ENCODE assay signal across 1 cellular context in the genomic region with DNA sequence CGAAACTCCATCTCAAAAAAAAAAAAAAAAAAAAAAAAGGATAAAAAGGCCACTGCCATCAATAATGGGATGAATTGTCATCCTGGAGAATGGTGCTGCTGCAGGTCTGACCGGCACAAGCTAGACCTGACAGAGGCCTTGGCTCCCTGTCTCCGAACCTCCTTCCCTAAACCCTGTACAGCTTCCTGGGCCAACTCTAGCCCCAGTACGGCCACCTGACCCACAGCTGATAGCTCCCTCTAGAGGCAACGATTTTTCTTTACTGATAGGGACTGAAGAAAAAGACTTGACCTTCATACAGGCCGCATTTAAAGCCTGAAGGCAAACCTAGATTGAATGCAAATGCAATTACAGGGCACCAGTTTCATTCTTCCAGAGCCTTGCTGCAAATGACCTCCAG.
TF ChIP-seq lines count a peak whose summit lies in the region.

No MANE protein-coding gene starts in this region.

TF ChIP-seq in K562, 482 proteins besides CTCF, POLR2A, EP300 and RAD21 (continues in another document):
- TF ChIP-seq TEAD1 (CRISPR knock-in tag; IDR thresholded peaks at IDR 0.05): peak in 1 of 2 experiments; percentile 93; a peak in 2 of 4 replicates
- TF ChIP-seq CBFA2T3 (IDR thresholded peaks at IDR 0.05): no peak
- TF ChIP-seq, protein P1, sequence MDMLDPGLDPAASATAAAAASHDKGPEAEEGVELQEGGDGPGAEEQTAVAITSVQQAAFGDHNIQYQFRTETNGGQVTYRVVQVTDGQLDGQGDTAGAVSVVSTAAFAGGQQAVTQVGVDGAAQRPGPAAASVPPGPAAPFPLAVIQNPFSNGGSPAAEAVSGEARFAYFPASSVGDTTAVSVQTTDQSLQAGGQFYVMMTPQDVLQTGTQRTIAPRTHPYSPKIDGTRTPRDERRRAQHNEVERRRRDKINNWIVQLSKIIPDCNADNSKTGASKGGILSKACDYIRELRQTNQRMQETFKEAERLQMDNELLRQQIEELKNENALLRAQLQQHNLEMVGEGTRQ (CRISPR knock-in tag; IDR thresholded peaks at IDR 0.05): peak; percentile 64
- no peak for TF ChIP-seq HNRNPL (IDR thresholded peaks at IDR 0.05; ENCODE audit: low read depth, low read length)
- TF ChIP-seq, protein P2, sequence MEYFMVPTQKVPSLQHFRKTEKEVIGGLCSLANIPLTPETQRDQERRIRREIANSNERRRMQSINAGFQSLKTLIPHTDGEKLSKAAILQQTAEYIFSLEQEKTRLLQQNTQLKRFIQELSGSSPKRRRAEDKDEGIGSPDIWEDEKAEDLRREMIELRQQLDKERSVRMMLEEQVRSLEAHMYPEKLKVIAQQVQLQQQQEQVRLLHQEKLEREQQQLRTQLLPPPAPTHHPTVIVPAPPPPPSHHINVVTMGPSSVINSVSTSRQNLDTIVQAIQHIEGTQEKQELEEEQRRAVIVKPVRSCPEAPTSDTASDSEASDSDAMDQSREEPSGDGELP (CRISPR knock-in tag; IDR thresholded peaks at IDR 0.05; ENCODE audit: borderline replicate concordance): peak; percentile 69
- no peak for TF ChIP-seq ZNF699 (CRISPR knock-in tag; IDR thresholded peaks at IDR 0.05; ENCODE audit: insufficient replicate concordance)
- TF ChIP-seq YY1 (IDR thresholded peaks at IDR 0.05; ENCODE audit: borderline replicate concordance in 1 of 3, control insufficient read depth in 1 of 3, extremely low read depth in 1 of 3, insufficient read depth in 3 of 3, insufficient read length in 1 of 3, insufficient replicate concordance in 2 of 3, low read depth in 1 of 3, low read length in 2 of 3): no peak
- TF ChIP-seq, protein P3, sequence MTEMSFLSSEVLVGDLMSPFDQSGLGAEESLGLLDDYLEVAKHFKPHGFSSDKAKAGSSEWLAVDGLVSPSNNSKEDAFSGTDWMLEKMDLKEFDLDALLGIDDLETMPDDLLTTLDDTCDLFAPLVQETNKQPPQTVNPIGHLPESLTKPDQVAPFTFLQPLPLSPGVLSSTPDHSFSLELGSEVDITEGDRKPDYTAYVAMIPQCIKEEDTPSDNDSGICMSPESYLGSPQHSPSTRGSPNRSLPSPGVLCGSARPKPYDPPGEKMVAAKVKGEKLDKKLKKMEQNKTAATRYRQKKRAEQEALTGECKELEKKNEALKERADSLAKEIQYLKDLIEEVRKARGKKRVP (CRISPR knock-in tag; IDR thresholded peaks at IDR 0.05): no peak
- TF ChIP-seq ZFX (CRISPR knock-in tag; IDR thresholded peaks at IDR 0.05): peak; percentile 79
- TF ChIP-seq ZFP30 (CRISPR knock-in tag; IDR thresholded peaks at IDR 0.05; ENCODE audit: borderline replicate concordance): no peak
- TF ChIP-seq, protein P4, sequence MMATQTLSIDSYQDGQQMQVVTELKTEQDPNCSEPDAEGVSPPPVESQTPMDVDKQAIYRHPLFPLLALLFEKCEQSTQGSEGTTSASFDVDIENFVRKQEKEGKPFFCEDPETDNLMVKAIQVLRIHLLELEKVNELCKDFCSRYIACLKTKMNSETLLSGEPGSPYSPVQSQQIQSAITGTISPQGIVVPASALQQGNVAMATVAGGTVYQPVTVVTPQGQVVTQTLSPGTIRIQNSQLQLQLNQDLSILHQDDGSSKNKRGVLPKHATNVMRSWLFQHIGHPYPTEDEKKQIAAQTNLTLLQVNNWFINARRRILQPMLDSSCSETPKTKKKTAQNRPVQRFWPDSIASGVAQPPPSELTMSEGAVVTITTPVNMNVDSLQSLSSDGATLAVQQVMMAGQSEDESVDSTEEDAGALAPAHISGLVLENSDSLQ (IDR thresholded peaks at IDR 0.05): no peak
- TF ChIP-seq ZC3H11A (IDR thresholded peaks at IDR 0.05; ENCODE audit: low read depth, low read length): no peak
- TF ChIP-seq, protein P5, sequence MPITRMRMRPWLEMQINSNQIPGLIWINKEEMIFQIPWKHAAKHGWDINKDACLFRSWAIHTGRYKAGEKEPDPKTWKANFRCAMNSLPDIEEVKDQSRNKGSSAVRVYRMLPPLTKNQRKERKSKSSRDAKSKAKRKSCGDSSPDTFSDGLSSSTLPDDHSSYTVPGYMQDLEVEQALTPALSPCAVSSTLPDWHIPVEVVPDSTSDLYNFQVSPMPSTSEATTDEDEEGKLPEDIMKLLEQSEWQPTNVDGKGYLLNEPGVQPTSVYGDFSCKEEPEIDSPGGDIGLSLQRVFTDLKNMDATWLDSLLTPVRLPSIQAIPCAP (CRISPR knock-in tag; IDR thresholded peaks at IDR 0.05; ENCODE audit: borderline replicate concordance): no peak
- TF ChIP-seq SRSF1 (IDR thresholded peaks at IDR 0.05; ENCODE audit: low read depth, low read length): no peak
- TF ChIP-seq SETDB1 (IDR thresholded peaks at IDR 0.05; ENCODE audit: low read length): no peak
- TF ChIP-seq, protein P6, sequence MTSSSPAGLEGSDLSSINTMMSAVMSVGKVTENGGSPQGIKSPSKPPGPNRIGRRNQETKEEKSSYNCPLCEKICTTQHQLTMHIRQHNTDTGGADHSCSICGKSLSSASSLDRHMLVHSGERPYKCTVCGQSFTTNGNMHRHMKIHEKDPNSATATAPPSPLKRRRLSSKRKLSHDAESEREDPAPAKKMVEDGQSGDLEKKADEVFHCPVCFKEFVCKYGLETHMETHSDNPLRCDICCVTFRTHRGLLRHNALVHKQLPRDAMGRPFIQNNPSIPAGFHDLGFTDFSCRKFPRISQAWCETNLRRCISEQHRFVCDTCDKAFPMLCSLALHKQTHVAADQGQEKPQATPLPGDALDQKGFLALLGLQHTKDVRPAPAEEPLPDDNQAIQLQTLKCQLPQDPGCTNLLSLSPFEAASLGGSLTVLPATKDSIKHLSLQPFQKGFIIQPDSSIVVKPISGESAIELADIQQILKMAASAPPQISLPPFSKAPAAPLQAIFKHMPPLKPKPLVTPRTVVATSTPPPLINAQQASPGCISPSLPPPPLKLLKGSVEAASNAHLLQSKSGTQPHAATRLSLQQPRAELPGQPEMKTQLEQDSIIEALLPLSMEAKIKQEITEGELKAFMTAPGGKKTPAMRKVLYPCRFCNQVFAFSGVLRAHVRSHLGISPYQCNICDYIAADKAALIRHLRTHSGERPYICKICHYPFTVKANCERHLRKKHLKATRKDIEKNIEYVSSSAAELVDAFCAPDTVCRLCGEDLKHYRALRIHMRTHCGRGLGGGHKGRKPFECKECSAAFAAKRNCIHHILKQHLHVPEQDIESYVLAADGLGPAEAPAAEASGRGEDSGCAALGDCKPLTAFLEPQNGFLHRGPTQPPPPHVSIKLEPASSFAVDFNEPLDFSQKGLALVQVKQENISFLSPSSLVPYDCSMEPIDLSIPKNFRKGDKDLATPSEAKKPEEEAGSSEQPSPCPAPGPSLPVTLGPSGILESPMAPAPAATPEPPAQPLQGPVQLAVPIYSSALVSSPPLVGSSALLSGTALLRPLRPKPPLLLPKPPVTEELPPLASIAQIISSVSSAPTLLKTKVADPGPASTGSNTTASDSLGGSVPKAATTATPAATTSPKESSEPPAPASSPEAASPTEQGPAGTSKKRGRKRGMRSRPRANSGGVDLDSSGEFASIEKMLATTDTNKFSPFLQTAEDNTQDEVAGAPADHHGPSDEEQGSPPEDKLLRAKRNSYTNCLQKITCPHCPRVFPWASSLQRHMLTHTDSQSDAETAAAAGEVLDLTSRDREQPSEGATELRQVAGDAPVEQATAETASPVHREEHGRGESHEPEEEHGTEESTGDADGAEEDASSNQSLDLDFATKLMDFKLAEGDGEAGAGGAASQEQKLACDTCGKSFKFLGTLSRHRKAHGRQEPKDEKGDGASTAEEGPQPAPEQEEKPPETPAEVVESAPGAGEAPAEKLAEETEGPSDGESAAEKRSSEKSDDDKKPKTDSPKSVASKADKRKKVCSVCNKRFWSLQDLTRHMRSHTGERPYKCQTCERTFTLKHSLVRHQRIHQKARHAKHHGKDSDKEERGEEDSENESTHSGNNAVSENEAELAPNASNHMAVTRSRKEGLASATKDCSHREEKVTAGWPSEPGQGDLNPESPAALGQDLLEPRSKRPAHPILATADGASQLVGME (CRISPR knock-in tag; IDR thresholded peaks at IDR 0.05): no peak
- TF ChIP-seq CBX1 (IDR thresholded peaks at IDR 0.05; ENCODE audit: low read depth): no peak
- no peak for TF ChIP-seq RBM14 (IDR thresholded peaks at IDR 0.05; ENCODE audit: borderline replicate concordance, insufficient read depth, low read depth, low read length)
- TF ChIP-seq, protein P7, sequence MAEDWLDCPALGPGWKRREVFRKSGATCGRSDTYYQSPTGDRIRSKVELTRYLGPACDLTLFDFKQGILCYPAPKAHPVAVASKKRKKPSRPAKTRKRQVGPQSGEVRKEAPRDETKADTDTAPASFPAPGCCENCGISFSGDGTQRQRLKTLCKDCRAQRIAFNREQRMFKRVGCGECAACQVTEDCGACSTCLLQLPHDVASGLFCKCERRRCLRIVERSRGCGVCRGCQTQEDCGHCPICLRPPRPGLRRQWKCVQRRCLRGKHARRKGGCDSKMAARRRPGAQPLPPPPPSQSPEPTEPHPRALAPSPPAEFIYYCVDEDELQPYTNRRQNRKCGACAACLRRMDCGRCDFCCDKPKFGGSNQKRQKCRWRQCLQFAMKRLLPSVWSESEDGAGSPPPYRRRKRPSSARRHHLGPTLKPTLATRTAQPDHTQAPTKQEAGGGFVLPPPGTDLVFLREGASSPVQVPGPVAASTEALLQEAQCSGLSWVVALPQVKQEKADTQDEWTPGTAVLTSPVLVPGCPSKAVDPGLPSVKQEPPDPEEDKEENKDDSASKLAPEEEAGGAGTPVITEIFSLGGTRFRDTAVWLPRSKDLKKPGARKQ (CRISPR knock-in tag; IDR thresholded peaks at IDR 0.05): peak; percentile 61; the same call in 1 of the 2 replicates
- TF ChIP-seq JUND (IDR thresholded peaks at IDR 0.05; ENCODE audit: borderline replicate concordance, low read depth, low read length): 0 out of 2 replicates have a peak, but pooled peaks have one; percentile 36
- TF ChIP-seq JUND (tag; IDR thresholded peaks at IDR 0.05; ENCODE audit: borderline replicate concordance, low read depth, low read length): no peak
- no peak for TF ChIP-seq ZNF717 (CRISPR knock-in tag; IDR thresholded peaks at IDR 0.05)
- TF ChIP-seq RHOXF2B (CRISPR knock-in tag; conservative IDR thresholded peaks at IDR 0.05): no peak
- peak; percentile 26; the same call in 1 of the 2 replicates for TF ChIP-seq SP1 (CRISPR knock-in tag; IDR thresholded peaks at IDR 0.05)
- peak; percentile 51 for TF ChIP-seq SMC3 (conservative IDR thresholded peaks at IDR 0.05; ENCODE audit: insufficient read depth, low read depth, low read length)
- TF ChIP-seq FIP1L1 (IDR thresholded peaks at IDR 0.05; ENCODE audit: low read depth, low read length, poor library complexity, severe bottlenecking): no peak
- TF ChIP-seq, protein P8, sequence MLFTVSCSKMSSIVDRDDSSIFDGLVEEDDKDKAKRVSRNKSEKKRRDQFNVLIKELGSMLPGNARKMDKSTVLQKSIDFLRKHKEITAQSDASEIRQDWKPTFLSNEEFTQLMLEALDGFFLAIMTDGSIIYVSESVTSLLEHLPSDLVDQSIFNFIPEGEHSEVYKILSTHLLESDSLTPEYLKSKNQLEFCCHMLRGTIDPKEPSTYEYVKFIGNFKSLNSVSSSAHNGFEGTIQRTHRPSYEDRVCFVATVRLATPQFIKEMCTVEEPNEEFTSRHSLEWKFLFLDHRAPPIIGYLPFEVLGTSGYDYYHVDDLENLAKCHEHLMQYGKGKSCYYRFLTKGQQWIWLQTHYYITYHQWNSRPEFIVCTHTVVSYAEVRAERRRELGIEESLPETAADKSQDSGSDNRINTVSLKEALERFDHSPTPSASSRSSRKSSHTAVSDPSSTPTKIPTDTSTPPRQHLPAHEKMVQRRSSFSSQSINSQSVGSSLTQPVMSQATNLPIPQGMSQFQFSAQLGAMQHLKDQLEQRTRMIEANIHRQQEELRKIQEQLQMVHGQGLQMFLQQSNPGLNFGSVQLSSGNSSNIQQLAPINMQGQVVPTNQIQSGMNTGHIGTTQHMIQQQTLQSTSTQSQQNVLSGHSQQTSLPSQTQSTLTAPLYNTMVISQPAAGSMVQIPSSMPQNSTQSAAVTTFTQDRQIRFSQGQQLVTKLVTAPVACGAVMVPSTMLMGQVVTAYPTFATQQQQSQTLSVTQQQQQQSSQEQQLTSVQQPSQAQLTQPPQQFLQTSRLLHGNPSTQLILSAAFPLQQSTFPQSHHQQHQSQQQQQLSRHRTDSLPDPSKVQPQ (CRISPR knock-in tag; IDR thresholded peaks at IDR 0.05; ENCODE audit: borderline replicate concordance): no peak
- TF ChIP-seq RUNX1 (IDR thresholded peaks at IDR 0.05; ENCODE audit: low read depth): no peak
- no peak for TF ChIP-seq POLR3G (IDR thresholded peaks at IDR 0.05; ENCODE audit: extremely low read depth, insufficient read length, insufficient replicate concordance)
- TF ChIP-seq, protein P9, sequence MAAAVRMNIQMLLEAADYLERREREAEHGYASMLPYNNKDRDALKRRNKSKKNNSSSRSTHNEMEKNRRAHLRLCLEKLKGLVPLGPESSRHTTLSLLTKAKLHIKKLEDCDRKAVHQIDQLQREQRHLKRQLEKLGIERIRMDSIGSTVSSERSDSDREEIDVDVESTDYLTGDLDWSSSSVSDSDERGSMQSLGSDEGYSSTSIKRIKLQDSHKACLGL (CRISPR knock-in tag; IDR thresholded peaks at IDR 0.05; ENCODE audit: borderline replicate concordance, poor library complexity, severe bottlenecking): no peak
- TF ChIP-seq SIN3B (IDR thresholded peaks at IDR 0.05; ENCODE audit: low read depth): no peak
- peak; percentile 72 for TF ChIP-seq TEAD4 (IDR thresholded peaks at IDR 0.05; ENCODE audit: low read length)
- TF ChIP-seq TEAD4 (CRISPR knock-in tag; IDR thresholded peaks at IDR 0.05; ENCODE audit: borderline replicate concordance): no peak
- no peak for TF ChIP-seq RFX5 (IDR thresholded peaks at IDR 0.05; ENCODE audit: low read depth, low read length)
- peak; percentile 10; the same call in 1 of the 2 replicates for TF ChIP-seq RB1 (IDR thresholded peaks at IDR 0.05; ENCODE audit: low read depth)
- TF ChIP-seq, protein P10, sequence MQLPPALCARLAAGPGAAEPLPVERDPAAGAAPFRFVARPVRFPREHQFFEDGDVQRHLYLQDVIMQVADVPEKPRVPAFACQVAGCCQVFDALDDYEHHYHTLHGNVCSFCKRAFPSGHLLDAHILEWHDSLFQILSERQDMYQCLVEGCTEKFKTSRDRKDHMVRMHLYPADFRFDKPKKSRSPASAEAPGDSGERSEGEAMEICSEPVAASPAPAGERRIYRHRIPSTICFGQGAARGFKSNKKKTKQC (CRISPR knock-in tag; IDR thresholded peaks at IDR 0.05): no peak
- TF ChIP-seq, protein P11, sequence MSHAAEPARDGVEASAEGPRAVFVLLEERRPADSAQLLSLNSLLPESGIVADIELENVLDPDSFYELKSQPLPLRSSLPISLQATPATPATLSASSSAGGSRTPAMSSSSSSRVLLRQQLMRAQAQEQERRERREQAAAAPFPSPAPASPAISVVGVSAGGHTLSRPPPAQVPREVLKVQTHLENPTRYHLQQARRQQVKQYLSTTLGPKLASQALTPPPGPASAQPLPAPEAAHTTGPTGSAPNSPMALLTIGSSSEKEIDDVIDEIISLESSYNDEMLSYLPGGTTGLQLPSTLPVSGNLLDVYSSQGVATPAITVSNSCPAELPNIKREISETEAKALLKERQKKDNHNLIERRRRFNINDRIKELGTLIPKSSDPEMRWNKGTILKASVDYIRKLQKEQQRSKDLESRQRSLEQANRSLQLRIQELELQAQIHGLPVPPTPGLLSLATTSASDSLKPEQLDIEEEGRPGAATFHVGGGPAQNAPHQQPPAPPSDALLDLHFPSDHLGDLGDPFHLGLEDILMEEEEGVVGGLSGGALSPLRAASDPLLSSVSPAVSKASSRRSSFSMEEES (CRISPR knock-in tag; IDR thresholded peaks at IDR 0.05): no peak
